Comparison of ENCODE assay signal across 18 cellular contexts in the genomic region with DNA sequence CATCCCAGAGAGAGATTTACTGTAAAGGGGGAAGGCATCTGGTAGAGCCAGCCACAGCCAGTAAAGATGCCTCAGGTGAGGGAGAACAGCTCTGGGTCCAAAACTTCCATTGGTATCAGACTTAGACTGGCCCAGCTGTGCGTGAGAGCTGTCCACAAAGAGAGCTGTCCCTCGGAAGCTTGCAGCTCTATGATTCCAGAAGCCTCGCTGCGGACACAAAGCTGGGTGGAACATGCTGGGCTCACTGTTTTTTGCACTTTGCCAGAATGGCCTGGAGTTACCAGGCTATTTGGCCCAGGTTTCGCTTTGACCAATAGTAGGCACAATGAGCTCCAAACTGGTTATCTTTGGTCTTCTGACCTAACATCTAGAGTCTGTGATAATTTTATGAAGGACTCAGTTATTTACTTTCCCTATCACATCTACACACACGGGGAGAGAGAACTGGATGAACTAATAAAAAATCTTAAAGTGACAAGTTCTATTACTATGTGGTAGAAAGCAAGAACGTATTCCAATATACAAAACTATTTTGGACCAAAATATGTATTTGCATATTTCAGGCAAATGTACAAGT.
A peak's percentile ranks its signal among the peaks of the same experiment; 100 is the strongest.
DNase-seq lines count a peak whose midpoint lies in the region; FAIRE-seq and TF ChIP-seq lines count a peak whose summit lies in the region.
"Had no signal": no experiment of that assay in that cellular context is flagged by ENCODE, and none has a peak within 500 bp of the region (broad histone marks: within the 10 kb centered on the region; RNA-seq: fewer than 3 reads in every experiment).

No MANE protein-coding gene starts in this region.

- H3K27ac Mint-ChIP-seq in neural progenitor cell = no peak overlapping the region

- H3K4me2 ChIP-seq in H1 (ENCODE audit: insufficient read depth in 1 of 2, low read depth in 2 of 2, low read length in 2 of 2) (no peak overlapping the region), neural progenitor cell (no peak overlapping the region), hepatocyte (no peak overlapping the region)
- H3K4me2 ChIP-seq: KMS-11 had no signal

- no peak for TF ChIP-seq EP300 in H1 (IDR thresholded peaks at IDR 0.05; ENCODE audit: borderline replicate concordance in 1 of 2, low read depth in 2 of 2, low read length in 2 of 2)

- no peak for FAIRE-seq in H1 (lab: Jason Lieb, UNC)
- FAIRE-seq: GM19239 had no signal

- H2AK5ac ChIP-seq in H1 (ENCODE audit: low read depth, low read length) = no peak overlapping the region

- H3K4me3 ChIP-seq in H1 (ENCODE audit: extremely low read depth in 1 of 4, insufficient read depth in 2 of 4, low read depth in 3 of 4, low read length in 4 of 4) (no peak overlapping the region), neural progenitor cell (no peak overlapping the region), testis (no peak overlapping the region), hepatocyte (no peak overlapping the region)
- H3K4me3 ChIP-seq: MG63 had no signal

- no peak overlapping the region for H3K56ac ChIP-seq in H1 (replicated peaks; ENCODE audit: insufficient read length, low read depth, low read length)

- H2AFZ ChIP-seq in H1 (ENCODE audit: low read length) (0 out of 2 replicates have a peak overlapping the region, but pooled peaks have one; percentile 24), neural progenitor cell (replicated peaks) (peak overlapping the region; percentile 14), hepatocyte (no peak overlapping the region)

- no peaks in the 10 kb centered on the region for H3K9me3 ChIP-seq in H1 (ENCODE audit: insufficient read depth in 2 of 2, low read depth in 1 of 2, low read length in 1 of 2)
- no peaks in the 10 kb centered on the region for H3K9me3 ChIP-seq in neural progenitor cell (ENCODE audit: low read depth)
- H3K9me3 ChIP-seq in testis = no peaks in the 10 kb centered on the region
- H3K9me3 ChIP-seq in hepatocyte (ENCODE audit: low read depth) = no peaks in the 10 kb centered on the region
- H3K9me3 ChIP-seq: MG63 had no signal

- no peak overlapping the region for H3K18ac ChIP-seq in H1 (ENCODE audit: extremely low read depth, low read length)

- H3K36me3 Mint-ChIP-seq in neural progenitor cell = no peaks in the 10 kb centered on the region
- H3K36me3 Mint-ChIP-seq: CD4-positive, CD25-positive, alpha-beta regulatory T cell had no signal

- no peak overlapping the region for H3K4me3 Mint-ChIP-seq in neural progenitor cell
- H3K4me3 Mint-ChIP-seq: CD4-positive, CD25-positive, alpha-beta regulatory T cell had no signal

- H3K23ac ChIP-seq in H1 (ENCODE audit: insufficient read length) = no peak overlapping the region

- no peaks in the 10 kb centered on the region for H3K4me1 Mint-ChIP-seq in neural progenitor cell
- H3K4me1 Mint-ChIP-seq: CD4-positive, CD25-positive, alpha-beta regulatory T cell had no signal

- no peak overlapping the region for H4K91ac ChIP-seq in H1 (replicated peaks; ENCODE audit: insufficient read length, low read length)

- no peak overlapping the region for H2BK20ac ChIP-seq in H1 (ENCODE audit: low read length)

- H3K79me1 ChIP-seq in H1 (ENCODE audit: low read depth, low read length) = no peaks in the 10 kb centered on the region

- H3K9ac ChIP-seq in H1 (replicated peaks in 1 of 4; ENCODE audit: extremely low read depth in 1 of 4, low read depth in 3 of 4, low read length in 3 of 4) (no peak overlapping the region), neural progenitor cell (no peak overlapping the region)
- H3K9ac ChIP-seq: KMS-11 had no signal

- no peak for TF ChIP-seq RAD21 in H1 (IDR thresholded peaks at IDR 0.05 in 1 of 2, conservative IDR thresholded peaks at IDR 0.05 in 1 of 2; ENCODE audit: low read depth in 2 of 2, low read length in 2 of 2)

- no peak overlapping the region for H4K8ac ChIP-seq in H1 (ENCODE audit: extremely low read depth, insufficient read depth, low read length)

- H2BK15ac ChIP-seq in H1 (ENCODE audit: low read length) = no peak overlapping the region

- peaks cover 7% of the 10 kb centered on the region for H3K27me3 Mint-ChIP-seq in neural progenitor cell (ENCODE audit: insufficient read depth, low read depth)
- H3K27me3 Mint-ChIP-seq: CD4-positive, CD25-positive, alpha-beta regulatory T cell had no signal

- H3K27ac ChIP-seq in H1 (ENCODE audit: low read depth, low read length) (no peak overlapping the region), neural progenitor cell (no peak overlapping the region), testis (no peak overlapping the region), hepatocyte (no peak overlapping the region)
- H3K27ac ChIP-seq: KMS-11, RWPE1 had no signal

- H3K9me2 ChIP-seq in hepatocyte (replicated peaks; ENCODE audit: insufficient read depth) = no peaks in the 10 kb centered on the region

- no peaks in the 10 kb centered on the region for H3F3A ChIP-seq in neural progenitor cell (ENCODE audit: low read depth)

- H4K20me1 ChIP-seq in H1 (replicated peaks in 1 of 2; ENCODE audit: control insufficient read depth in 1 of 2, insufficient read depth in 2 of 2, low read length in 2 of 2) = no peaks in the 10 kb centered on the region
- no peaks in the 10 kb centered on the region for H4K20me1 ChIP-seq in neural progenitor cell (ENCODE audit: low read depth)
- no peaks in the 10 kb centered on the region for H4K20me1 ChIP-seq in hepatocyte (ENCODE audit: insufficient read depth, poor library complexity, severe bottlenecking)

- no peaks in the 10 kb centered on the region for H3K9me3 Mint-ChIP-seq in neural progenitor cell

- H3K27me3 ChIP-seq in H1 (replicated peaks in 1 of 4; ENCODE audit: control insufficient read depth in 3 of 4, extremely low read depth in 1 of 4, insufficient read depth in 3 of 4, low read length in 3 of 4) (no peaks in the 10 kb centered on the region), neural progenitor cell (no peaks in the 10 kb centered on the region), testis (no peaks in the 10 kb centered on the region), hepatocyte (no peaks in the 10 kb centered on the region)
- H3K27me3 ChIP-seq: MG63 had no signal

- H3K14ac ChIP-seq in H1 (ENCODE audit: insufficient read length) = no peak overlapping the region

- H2BK12ac ChIP-seq in H1 (ENCODE audit: low read depth, low read length) = no peak overlapping the region

- TF ChIP-seq CTCF in H1 (IDR thresholded peaks at IDR 0.05; ENCODE audit: control extremely low read depth in 1 of 3, insufficient read depth in 1 of 3, low read depth in 1 of 3, low read length in 3 of 3) (no peak), neural progenitor cell (IDR thresholded peaks at IDR 0.05) (no peak), testis (IDR thresholded peaks at IDR 0.05) (no peak), hepatocyte (IDR thresholded peaks at IDR 0.05; ENCODE audit: poor library complexity) (no peak)

- no peak for TF ChIP-seq POLR2A in H1 (IDR thresholded peaks at IDR 0.05; ENCODE audit: control extremely low read depth in 1 of 2, low read depth in 2 of 2, low read length in 2 of 2)
- no peak for TF ChIP-seq POLR2A in testis (IDR thresholded peaks at IDR 0.05)

- H2BK5ac ChIP-seq in H1 (ENCODE audit: low read depth, low read length) = no peak overlapping the region

- H3K79me2 ChIP-seq in H1 (ENCODE audit: control insufficient read depth in 1 of 2, insufficient read depth in 2 of 2, low read length in 2 of 2) = no peaks in the 10 kb centered on the region
- H3K79me2 ChIP-seq in neural progenitor cell (ENCODE audit: low read depth) = no peaks in the 10 kb centered on the region
- H3K79me2 ChIP-seq in hepatocyte = no peaks in the 10 kb centered on the region

- DNase-seq in RPMI7951 (ENCODE audit: low read depth) (peak; percentile 83), H1 (ENCODE audit: low read depth in 1 of 2, low spot score in 2 of 2) (no peak), neural progenitor cell (ENCODE audit: low spot score) (no peak), testis (peak; percentile 35), hepatocyte (ENCODE audit: low spot score) (no peak), NCI-H128 (lab: John Stamatoyannopoulos, UW; ENCODE audit: unreplicated experiment) (no peak), cerebellum (ENCODE audit: low spot score) (no peak)
- DNase-seq: ACHN; AML-193; Calu3; CD4-positive, CD25-positive, alpha-beta regulatory T cell; MG63; NCI-H1092; NCI-H187; NCI-H526 treated with DMSO at 0.1 percent for 48 hours had no signal

- 89% methylated on average over 7 of the region's 7 CpGs; no CpG with 5 or more reads in 1 of the 2 experiments for WGBS in H1 (ENCODE audit: extremely low coverage in 1 of 2, insufficient coverage in 1 of 2, insufficient read length in 1 of 2, insufficient replicate concordance in 2 of 2, low coverage in 1 of 2, low lambda C conversion rate in 2 of 2, missing lambda C conversion rate in 1 of 2), 2 experiments
- WGBS in testis, 2 donors = 28 to 35% methylated on average over 7 of the region's 7 CpGs
- WGBS in hepatocyte (ENCODE audit: low lambda C conversion rate, missing lambda C conversion rate) = 71% methylated on average over 7 of the region's 7 CpGs

- no peak overlapping the region for H4K5ac ChIP-seq in H1 (ENCODE audit: insufficient read length, low read depth, low read length)

- H3K4ac ChIP-seq in H1 (replicated peaks; ENCODE audit: insufficient read length, low read depth, low read length) = no peak overlapping the region

- CTCF ChIA-PET in H1 (lab: Charles Lee; ENCODE audit: partially characterized antibody) = interaction anchor here (0.8 to 1.1 kb wide), 2 partner anchors 11 to 25 kb away, joined by 4 read pairs; no protein-coding TSS in a partner anchor

- no peak overlapping the region for H2BK120ac ChIP-seq in H1 (replicated peaks; ENCODE audit: low read depth, low read length)

- intact Hi-C loops in testis (cut with DNase I; ENCODE audit: low total_unique reads) = no loop called here

- POLR2A ChIA-PET in H1 (lab: Charles Lee; ENCODE audit: partially characterized antibody) = no interaction called here

- H3K4me1 ChIP-seq in H1 (replicated peaks in 1 of 4; ENCODE audit: control insufficient read depth in 3 of 4, insufficient read depth in 4 of 4, low read length in 3 of 4) (no peaks in the 10 kb centered on the region), neural progenitor cell (no peaks in the 10 kb centered on the region), testis (no peaks in the 10 kb centered on the region), hepatocyte (ENCODE audit: insufficient read depth) (no peaks in the 10 kb centered on the region)

- no peaks in the 10 kb centered on the region for H3K23me2 ChIP-seq in H1 (ENCODE audit: low read depth, low read length)

- no peaks in the 10 kb centered on the region for H3K36me3 ChIP-seq in H1 (ENCODE audit: control insufficient read depth in 2 of 4, insufficient read depth in 4 of 4, low read length in 3 of 4)
- H3K36me3 ChIP-seq in neural progenitor cell = no peaks in the 10 kb centered on the region
- no peaks in the 10 kb centered on the region for H3K36me3 ChIP-seq in testis (ENCODE audit: low read depth, missing control alignments)
- no peaks in the 10 kb centered on the region for H3K36me3 ChIP-seq in hepatocyte (replicated peaks; ENCODE audit: insufficient read depth, low read depth)
- H3K36me3 ChIP-seq: MG63 had no signal

TF ChIP-seq in H1, 55 proteins besides CTCF, POLR2A, EP300 and RAD21:
- TF ChIP-seq CTBP2 (IDR thresholded peaks at IDR 0.05; ENCODE audit: borderline replicate concordance, insufficient read depth, insufficient read length, low read length) = no peak
- no peak for TF ChIP-seq FOSL1 (IDR thresholded peaks at IDR 0.05; ENCODE audit: insufficient read depth, low read depth, low read length)
- TF ChIP-seq SP4 (IDR thresholded peaks at IDR 0.05; ENCODE audit: low read length) = no peak
- no peak for TF ChIP-seq JUN (IDR thresholded peaks at IDR 0.05; ENCODE audit: low read depth, low read length)
TF ChIP-seq in H1: peak in this region for 0.

Comparison
In these comparisons a context has a peak if more than half of its experiments do, and no peak if none do; other contexts are left out.
1. DNase-seq: peak in RPMI7951 (single experiment) and testis (single experiment); none in H1 (0 of 2), neural progenitor cell (single experiment), hepatocyte (single experiment), NCI-H128 (single experiment) and cerebellum (single experiment).